ENCODE assay signal across 15 cellular contexts in the genomic region with DNA sequence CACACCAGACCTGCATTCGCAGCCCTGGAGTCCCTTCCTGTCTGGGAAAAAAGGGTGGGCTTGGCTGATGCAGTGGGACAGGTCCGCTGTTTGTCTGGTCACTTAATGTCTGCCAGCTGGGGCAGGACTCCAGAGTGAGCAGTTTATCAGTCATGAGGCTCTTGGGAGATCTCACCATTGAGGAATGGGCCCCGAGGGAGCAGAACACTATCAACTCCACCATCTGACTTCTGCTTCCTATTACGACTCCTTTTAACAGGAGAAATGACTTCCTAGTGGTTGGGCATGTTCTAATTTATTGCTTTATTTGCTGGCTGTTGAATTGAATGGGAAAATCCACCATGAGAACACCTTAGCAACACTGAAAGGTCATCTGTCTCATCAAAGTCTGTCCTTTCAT.
DNase-seq lines count a peak whose midpoint lies in the region; ATAC-seq, FAIRE-seq and TF ChIP-seq lines count a peak whose summit lies in the region.
"Had no signal": no experiment of that assay in that cellular context is flagged by ENCODE, and none has a peak within 500 bp of the region (broad histone marks: within the 10 kb centered on the region; RNA-seq: fewer than 3 reads in every experiment).

No MANE protein-coding gene starts in this region.

- FAIRE-seq in endothelial cell of umbilical vein (lab: Jason Lieb, UNC): peak; percentile 85

- H3K27ac Mint-ChIP-seq in chondrocyte (ENCODE audit: unreplicated experiment): no peak overlapping the region
- H3K27ac Mint-ChIP-seq: activated B cell treated with CpG ODN at 0.5 μM for 24 hours had no signal

- H3K4me3 ChIP-seq in Panc1 (ENCODE audit: low read depth in 2 of 2, low read length in 2 of 2): no peak overlapping the region
- H3K4me3 ChIP-seq in endothelial cell of umbilical vein (replicated peaks in 1 of 3; ENCODE audit: insufficient read depth in 1 of 3, low read depth in 1 of 3, low read length in 3 of 3): no peak overlapping the region
- no peak overlapping the region for H3K4me3 ChIP-seq in osteoblast (ENCODE audit: insufficient read depth, low read length)
- H3K4me3 ChIP-seq: Peyer's patch had no signal

- peaks cover 1% of the 10 kb centered on the region for H3K27me3 Mint-ChIP-seq in chondrocyte (ENCODE audit: low read depth)

- no peaks in the 10 kb centered on the region for H4K20me1 ChIP-seq in endothelial cell of umbilical vein (replicated peaks; ENCODE audit: control insufficient read depth, extremely low read depth, insufficient read depth, low read length)
- H4K20me1 ChIP-seq in osteoblast (ENCODE audit: insufficient read depth, low read length): no peaks in the 10 kb centered on the region

- H3K27me3 ChIP-seq in Panc1 (ENCODE audit: control insufficient read depth, insufficient read depth, low read length) (no peaks in the 10 kb centered on the region; the same call in 1 of the 2 replicates), endothelial cell of umbilical vein (ENCODE audit: control insufficient read depth in 2 of 2, insufficient read depth in 2 of 2, low read length in 2 of 2) (no peaks in the 10 kb centered on the region), osteoblast (ENCODE audit: insufficient read depth, low read length) (no peaks in the 10 kb centered on the region)
- H3K27me3 ChIP-seq: Peyer's patch had no signal

- H3K9me1 ChIP-seq in endothelial cell of umbilical vein (replicated peaks; ENCODE audit: control insufficient read depth, extremely low read depth, insufficient read depth, low read length): no peaks in the 10 kb centered on the region

- no peak overlapping the region for H3K9ac ChIP-seq in endothelial cell of umbilical vein (replicated peaks; ENCODE audit: extremely low read depth, insufficient read depth, low read length)

- no peaks in the 10 kb centered on the region for H3K36me3 ChIP-seq in Panc1 (ENCODE audit: control insufficient read depth, insufficient read depth, low read length)
- H3K36me3 ChIP-seq in endothelial cell of umbilical vein (ENCODE audit: control insufficient read depth in 2 of 2, extremely low read depth in 1 of 2, insufficient read depth in 2 of 2, low read length in 2 of 2): no peaks in the 10 kb centered on the region
- H3K36me3 ChIP-seq in osteoblast (ENCODE audit: insufficient read depth, low read length): no peaks in the 10 kb centered on the region
- H3K36me3 ChIP-seq: Peyer's patch had no signal

- POLR2A ChIA-PET in Panc1 (lab: Charles Lee) (no interaction called here), endothelial cell of umbilical vein (lab: Charles Lee) (no interaction called here)

- 0 out of 2 replicates have a peak, but pooled peaks cover 2% of the 10 kb centered on the region for H3K4me1 ChIP-seq in Panc1 (ENCODE audit: control insufficient read depth, insufficient read depth, low read length)
- peaks cover 10% of the 10 kb centered on the region for H3K4me1 ChIP-seq in endothelial cell of umbilical vein (ENCODE audit: control insufficient read depth, extremely low read depth, insufficient read depth, low read length)
- peaks cover 12% of the 10 kb centered on the region for H3K4me1 ChIP-seq in osteoblast (ENCODE audit: insufficient read depth, low read length)
- H3K4me1 ChIP-seq: Peyer's patch had no signal

- no peaks in the 10 kb centered on the region for H3K4me1 Mint-ChIP-seq in chondrocyte (ENCODE audit: low read depth)
- H3K4me1 Mint-ChIP-seq: activated B cell treated with CpG ODN at 0.5 μM for 24 hours had no signal

- CTCF ChIA-PET in Panc1 (lab: Charles Lee) (no interaction called here), endothelial cell of umbilical vein (lab: Charles Lee) (interaction anchor here (1.6 kb wide), 1 partner anchor 41 kb away, joined by 3 read pairs; no protein-coding TSS in a partner anchor)

- no peaks in the 10 kb centered on the region for H3K36me3 Mint-ChIP-seq in chondrocyte (ENCODE audit: low read depth)

- peak; percentile 42 for DNase-seq in GM04503 (ENCODE audit: low read depth)
- DNase-seq in Panc1 (ENCODE audit: low read depth, low spot score): no peak
- peak; percentile 91 for DNase-seq in endothelial cell of umbilical vein (ENCODE audit: low read depth, low spot score)
- no peak for DNase-seq in osteoblast (ENCODE audit: insufficient read length, low spot score, missing footprints)
- DNase-seq in NCI-H69 (lab: John Stamatoyannopoulos, UW): no peak
- DNase-seq in NOMO-1 treated with dmso at 0.1 percent for 144 hours (lab: John Stamatoyannopoulos, UW; ENCODE audit: unreplicated experiment): no peak
- no peak for DNase-seq in chondrocyte (ENCODE audit: low spot score)
- DNase-seq: activated B cell treated with CpG ODN at 0.5 μM for 24 hours; amygdala; Calu3; effector CD4-positive, alpha-beta T cell; NCI-H2029; Peyer's patch; right cardiac atrium had no signal

- H2AFZ ChIP-seq in endothelial cell of umbilical vein (ENCODE audit: low read depth, low read length): peak overlapping the region; percentile 58
- H2AFZ ChIP-seq in osteoblast (ENCODE audit: low read length): peak overlapping the region; percentile 58

- no peak for TF ChIP-seq POLR2A in endothelial cell of umbilical vein (IDR thresholded peaks at IDR 0.05; ENCODE audit: low read depth, low read length)

- no peak overlapping the region for H3K4me3 Mint-ChIP-seq in chondrocyte (ENCODE audit: unreplicated experiment)
- H3K4me3 Mint-ChIP-seq: activated B cell treated with CpG ODN at 0.5 μM for 24 hours had no signal

- intact Hi-C loops in Panc1 (cut with micrococcal nuclease; ENCODE audit: unreplicated experiment) (no loop called here), endothelial cell of umbilical vein (cut with micrococcal nuclease) (loop anchor here (5.0 kb wide), 1 partner anchor 54 kb away; no protein-coding TSS in a partner anchor)

- H3K27ac ChIP-seq in Panc1 (ENCODE audit: low read length): no peak overlapping the region; the same call in 1 of the 2 replicates
- peak overlapping the region; percentile 43 for H3K27ac ChIP-seq in endothelial cell of umbilical vein (ENCODE audit: insufficient read depth, low read depth, low read length)
- no peak overlapping the region for H3K27ac ChIP-seq in osteoblast (ENCODE audit: low read depth, low read length)
- H3K27ac ChIP-seq: Peyer's patch had no signal

- H3K9me3 Mint-ChIP-seq in chondrocyte (ENCODE audit: low read depth): no peaks in the 10 kb centered on the region
- H3K9me3 Mint-ChIP-seq: activated B cell treated with CpG ODN at 0.5 μM for 24 hours had no signal

- no peaks in the 10 kb centered on the region for H3K79me2 ChIP-seq in endothelial cell of umbilical vein (ENCODE audit: control insufficient read depth, insufficient read depth, low read length)
- no peaks in the 10 kb centered on the region for H3K79me2 ChIP-seq in osteoblast (ENCODE audit: insufficient read depth, low read length)

- dilution Hi-C loops in endothelial cell of umbilical vein (cut with MboI; ENCODE audit: extremely low pct_ligation_motif_present, low sequenced_read_pairs): no loop called here

- in situ Hi-C loops in Panc1 (cut with HindIII; ENCODE audit: low pct_unique_long_range_greater_than_20kb, low sequenced_read_pairs): no loop called here

- H3K4me2 ChIP-seq in endothelial cell of umbilical vein (ENCODE audit: insufficient read depth, low read length): no peak overlapping the region
- peak overlapping the region; percentile 23 for H3K4me2 ChIP-seq in osteoblast (ENCODE audit: insufficient read depth, low read length)

- H3K9me3 ChIP-seq in Panc1 (ENCODE audit: control insufficient read depth, insufficient read depth, low read depth, low read length): no peaks in the 10 kb centered on the region
- H3K9me3 ChIP-seq in endothelial cell of umbilical vein (replicated peaks; ENCODE audit: control insufficient read depth, insufficient read depth, low read length): no peaks in the 10 kb centered on the region
- no peaks in the 10 kb centered on the region for H3K9me3 ChIP-seq in osteoblast (ENCODE audit: low read depth, low read length)
- H3K9me3 ChIP-seq: Peyer's patch had no signal

- no TSS peak for BruUV-seq in Panc1 (replicated peaks; lab: Mats Ljungman, UMichigan)
- no TSS peak for BruUV-seq in endothelial cell of umbilical vein (replicated peaks; lab: Mats Ljungman, UMichigan)

- no peak for TF ChIP-seq CTCF in Panc1 (IDR thresholded peaks at IDR 0.05)
- TF ChIP-seq CTCF in endothelial cell of umbilical vein (IDR thresholded peaks at IDR 0.05; ENCODE audit: extremely low read depth in 1 of 2, insufficient read depth in 1 of 2, low read depth in 1 of 2, low read length in 2 of 2): no peak
- no peak for TF ChIP-seq CTCF in osteoblast (IDR thresholded peaks at IDR 0.05; ENCODE audit: extremely low read depth, low read depth, low read length)
- TF ChIP-seq CTCF in chondrocyte (IDR thresholded peaks at IDR 0.05): no peak

- peak; percentile 62; the same call in 1 of the 2 replicates for ATAC-seq in Panc1
- no peak for ATAC-seq in GM21528 (IDR thresholded peaks at IDR 0.05; ENCODE audit: low FRiP score, unreplicated experiment)

TF ChIP-seq in endothelial cell of umbilical vein, 7 proteins besides CTCF, POLR2A, EP300 and RAD21:
- TF ChIP-seq POLR2AphosphoS5 (IDR thresholded peaks at IDR 0.05; ENCODE audit: insufficient read depth, low read depth, low read length) (no peak), MYC (IDR thresholded peaks at IDR 0.05; ENCODE audit: low read depth, low read length) (no peak), JUN (IDR thresholded peaks at IDR 0.05; ENCODE audit: borderline replicate concordance, insufficient read depth, insufficient read length, low read depth) (peak; percentile 52), EZH2 (IDR thresholded peaks at IDR 0.05; ENCODE audit: borderline replicate concordance, low read depth, low read length, severe bottlenecking) (no peak), GATA2 (IDR thresholded peaks at IDR 0.05; ENCODE audit: insufficient read depth, insufficient read length, low read depth, low read length) (peak; percentile 90), FOS (IDR thresholded peaks at IDR 0.05; ENCODE audit: borderline replicate concordance, insufficient read depth, low read length) (no peak)
- TF ChIP-seq, protein P1, sequence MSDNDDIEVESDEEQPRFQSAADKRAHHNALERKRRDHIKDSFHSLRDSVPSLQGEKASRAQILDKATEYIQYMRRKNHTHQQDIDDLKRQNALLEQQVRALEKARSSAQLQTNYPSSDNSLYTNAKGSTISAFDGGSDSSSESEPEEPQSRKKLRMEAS (IDR thresholded peaks at IDR 0.05; ENCODE audit: insufficient read depth, insufficient read length): no peak

Comparison
In these comparisons a context has a peak if more than half of its experiments do, and no peak if none do; other contexts are left out.
1. DNase-seq: peak in GM04503 (single experiment) and endothelial cell of umbilical vein (single experiment); none in Panc1 (single experiment), osteoblast (single experiment), NCI-H69 (single experiment), NOMO-1 treated with dmso at 0.1 percent for 144 hours (single experiment) and chondrocyte (single experiment).